11 cellular contexts compared by ENCODE assay signal in the genomic region with DNA sequence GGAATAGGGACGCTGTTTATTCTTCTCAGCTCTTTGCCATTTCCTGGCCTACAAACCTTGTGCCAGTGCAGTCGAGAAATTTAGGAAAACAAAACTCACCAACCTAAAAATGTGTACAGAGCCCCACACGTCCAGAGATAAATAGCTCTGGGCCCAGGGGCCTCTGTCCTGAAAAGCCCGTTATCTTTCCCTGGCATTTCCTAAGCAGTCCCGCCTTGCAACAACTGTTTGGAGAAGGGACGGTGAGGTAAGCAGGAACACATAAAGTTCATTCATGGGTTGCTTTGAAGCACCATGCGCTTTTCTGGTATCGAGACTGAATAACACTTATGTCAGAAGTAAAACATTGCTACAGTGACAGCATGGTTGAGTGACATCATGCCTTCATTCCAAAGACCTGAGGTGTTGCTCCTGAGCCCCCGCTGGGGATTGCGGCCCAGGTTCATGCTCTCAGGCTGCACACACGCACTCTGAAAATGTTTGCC.
DNase-seq lines count a peak whose midpoint lies in the region; ATAC-seq, FAIRE-seq and TF ChIP-seq lines count a peak whose summit lies in the region.
"Had no signal": no experiment of that assay in that cellular context is flagged by ENCODE, and none has a peak within 500 bp of the region (broad histone marks: within the 10 kb centered on the region; RNA-seq: fewer than 3 reads in every experiment).

No MANE protein-coding gene starts in this region.

- H3K9ac ChIP-seq in IMR-90 (ENCODE audit: low read depth, low read length), result no peak overlapping the region
- no peak overlapping the region for H3K9ac ChIP-seq in PC-3 (ENCODE audit: low read length)

- H3K4me1 ChIP-seq in IMR-90 (ENCODE audit: control insufficient read depth, insufficient read depth, low read length), result peaks cover 6% of the 10 kb centered on the region
- peaks cover 0 to 5% of the 10 kb centered on the region in 2 donors for H3K4me1 ChIP-seq in left lung
- no peaks in the 10 kb centered on the region for H3K4me1 ChIP-seq in thyroid gland
- H3K4me1 ChIP-seq in PC-3 (ENCODE audit: insufficient read depth, low read length), result no peaks in the 10 kb centered on the region

- H2BK5ac ChIP-seq in IMR-90 (ENCODE audit: low read depth, low read length, poor library complexity, severe bottlenecking), result no peak overlapping the region

- H3K23ac ChIP-seq in IMR-90 (ENCODE audit: low read depth, low read length), result no peak overlapping the region

- H3K56ac ChIP-seq in IMR-90 (ENCODE audit: extremely low read depth, insufficient read depth, low read length), result no peak overlapping the region

- POLR2A ChIA-PET in IMR-90 (lab: Charles Lee; ENCODE audit: unreplicated experiment) (no interaction called here), PC-3 (lab: Charles Lee; ENCODE audit: unreplicated experiment) (no interaction called here)

- CTCF ChIA-PET in IMR-90 (lab: Yijun Ruan, JAX), result no interaction called here
- CTCF ChIA-PET in PC-3 (lab: Charles Lee), result no interaction called here

- no peak for FAIRE-seq in GM12891 (lab: Jason Lieb, UNC)
- FAIRE-seq: islet of Langerhans had no signal

- no CpG with 5 or more reads among the region's 11 CpGs for WGBS in IMR-90 (ENCODE audit: extremely low coverage in 2 of 2, insufficient read length in 1 of 2), 2 experiments
- 44 to 50% methylated on average over 11 of the region's 11 CpGs for WGBS in thyroid gland, 2 donors

- no peak overlapping the region for H3K4me3 ChIP-seq in IMR-90 (ENCODE audit: insufficient read depth, low read depth, low read length)
- no peak overlapping the region for H3K4me3 ChIP-seq in epithelial cell of esophagus (ENCODE audit: low read length)
- no peak overlapping the region for H3K4me3 ChIP-seq in left lung
- H3K4me3 ChIP-seq in thyroid gland (replicated peaks in 1 of 3), result no peak overlapping the region
- H3K4me3 ChIP-seq in PC-3 (ENCODE audit: low read length), result no peak overlapping the region

- in situ Hi-C loops in IMR-90 (cut with MboI; ENCODE audit: low sequenced_read_pairs), result no loop called here

- H3K9me1 ChIP-seq in IMR-90 (ENCODE audit: insufficient read depth, low read length), result no peaks in the 10 kb centered on the region

- no peak overlapping the region for H2AK5ac ChIP-seq in IMR-90 (ENCODE audit: low read depth, low read length)

- H3K4me2 ChIP-seq in IMR-90 (ENCODE audit: low read depth, low read length) (peak overlapping the region; percentile 25; the same call in 1 of the 2 replicates), PC-3 (ENCODE audit: low read length) (no peak overlapping the region)

- H2BK120ac ChIP-seq in IMR-90 (ENCODE audit: low read depth, low read length), result no peak overlapping the region

- TF ChIP-seq POLR2A in IMR-90 (IDR thresholded peaks at IDR 0.05; ENCODE audit: low read depth, low read length) (no peak), thyroid gland (IDR thresholded peaks at IDR 0.05) (no peak), GM12891 (IDR thresholded peaks at IDR 0.05; ENCODE audit: low read depth, low read length) (no peak)

- H2AFZ ChIP-seq in IMR-90 (replicated peaks; ENCODE audit: low read length, poor library complexity) (no peak overlapping the region), PC-3 (ENCODE audit: low read length) (no peak overlapping the region)

- H3K14ac ChIP-seq in IMR-90 (replicated peaks; ENCODE audit: low read depth, low read length), result no peak overlapping the region

- H3K9me3 ChIP-seq in IMR-90 (ENCODE audit: control insufficient read depth, insufficient read depth, low read length), result no peaks in the 10 kb centered on the region; the same call in 1 of the 2 replicates
- peaks cover 0 to 5% of the 10 kb centered on the region in 2 donors for H3K9me3 ChIP-seq in left lung
- H3K9me3 ChIP-seq in thyroid gland, result no peaks in the 10 kb centered on the region
- peaks cover 7% of the 10 kb centered on the region; the same call in 1 of the 2 replicates for H3K9me3 ChIP-seq in PC-3 (ENCODE audit: low read length)

- DNase-seq in IMR-90 (peak; percentile 90), epithelial cell of esophagus (ENCODE audit: low read depth) (peak; percentile 32), left lung (no peak), thyroid gland (no peak), GM12891 (ENCODE audit: insufficient read length, low spot score) (no peak), PC-3 (no peak)
- no peak for DNase-seq in NK-92 treated with Interleukin-12 subunit alpha and Interleukin-12 subunit beta, amount 100 ng/mL, for 24 hours (lab: John Stamatoyannopoulos, UW)
- DNase-seq: NCI-H226, posterior cingulate gyrus had no signal

- intact Hi-C loops in IMR-90 (cut with micrococcal nuclease), result no loop called here
- intact Hi-C loops in left lung (cut with DNase I), result no loop called here
- intact Hi-C loops in thyroid gland (cut with DNase I), result no loop called here
- intact Hi-C loops in PC-3 (cut with micrococcal nuclease), result no loop called here

- ATAC-seq in IMR-90 (ENCODE audit: low read depth), result peak; percentile 59
- peak; percentile 72 for ATAC-seq in left lung
- ATAC-seq in PC-3, result no peak
- ATAC-seq in HG02642 (IDR thresholded peaks at IDR 0.05; ENCODE audit: poor library complexity, unreplicated experiment), result no peak

- no peak overlapping the region for H2AK9ac ChIP-seq in IMR-90 (replicated peaks; ENCODE audit: low read depth, low read length, poor library complexity)

- H2BK20ac ChIP-seq in IMR-90 (ENCODE audit: low read depth, low read length), result no peak overlapping the region

- no peaks in the 10 kb centered on the region for H3F3A ChIP-seq in PC-3 (ENCODE audit: low read length, unreplicated experiment)

- no peaks in the 10 kb centered on the region for H4K20me1 ChIP-seq in IMR-90 (ENCODE audit: insufficient read depth, low read length)
- no peaks in the 10 kb centered on the region for H4K20me1 ChIP-seq in PC-3 (ENCODE audit: low read length)

- H4K91ac ChIP-seq in IMR-90 (ENCODE audit: insufficient read depth, low read depth, low read length), result no peak overlapping the region; the same call in 1 of the 2 replicates

- H3K27ac ChIP-seq in IMR-90 (ENCODE audit: insufficient read depth, low read length) (0 out of 2 replicates have a peak overlapping the region, but pooled peaks have one; percentile 24), left lung (peak overlapping the region in 1 of 2 donors; percentile 57), thyroid gland (peak overlapping the region in 2 of 3 donors; percentile 5 to 33), PC-3 (ENCODE audit: low read length) (no peak overlapping the region)

- no peaks in the 10 kb centered on the region for H3K79me1 ChIP-seq in IMR-90 (ENCODE audit: low read depth in 1 of 2, low read length in 2 of 2)

- BruUV-seq in IMR-90 (replicated peaks; lab: Mats Ljungman, UMichigan) (no TSS peak), PC-3 (replicated peaks; lab: Mats Ljungman, UMichigan) (no TSS peak)

- dilution Hi-C loops in IMR-90 (cut with HindIII; ENCODE audit: low sequenced_read_pairs, unreplicated experiment), result no loop called here

- H3K79me2 ChIP-seq in PC-3 (ENCODE audit: low read length), result no peaks in the 10 kb centered on the region

- no peak overlapping the region for H3K4ac ChIP-seq in IMR-90 (ENCODE audit: low read depth, low read length)

- H3K18ac ChIP-seq in IMR-90 (ENCODE audit: low read depth, low read length), result no peak overlapping the region

- H4K8ac ChIP-seq in IMR-90 (ENCODE audit: low read depth in 2 of 2, low read length in 2 of 2), result peak overlapping the region; percentile 6 to 16; a peak in 2 of 4 replicates

- 0 out of 2 replicates have a peak, but pooled peaks cover 2% of the 10 kb centered on the region for H3K27me3 ChIP-seq in IMR-90 (ENCODE audit: control insufficient read depth, insufficient read depth, low read length)
- no peaks in the 10 kb centered on the region for H3K27me3 ChIP-seq in left lung
- no peaks in the 10 kb centered on the region for H3K27me3 ChIP-seq in thyroid gland
- peaks cover 45% of the 10 kb centered on the region for H3K27me3 ChIP-seq in PC-3 (ENCODE audit: low read length)

- H2BK15ac ChIP-seq in IMR-90 (ENCODE audit: low read depth, low read length), result no peak overlapping the region

- TF ChIP-seq CTCF in IMR-90 (conservative IDR thresholded peaks at IDR 0.05; ENCODE audit: low read depth, low read length) (no peak), epithelial cell of esophagus (IDR thresholded peaks at IDR 0.05; ENCODE audit: insufficient read depth, low read depth, low read length, missing control alignments) (no peak), left lung (IDR thresholded peaks at IDR 0.05) (no peak), thyroid gland (IDR thresholded peaks at IDR 0.05) (no peak), PC-3 (conservative IDR thresholded peaks at IDR 0.05; ENCODE audit: low read depth, low read length) (no peak)

- no peak overlapping the region for H4K5ac ChIP-seq in IMR-90 (ENCODE audit: low read depth, low read length)

- H3K36me3 ChIP-seq in IMR-90 (ENCODE audit: control insufficient read depth, insufficient read depth, low read length), result no peaks in the 10 kb centered on the region
- no peaks in the 10 kb centered on the region for H3K36me3 ChIP-seq in left lung
- H3K36me3 ChIP-seq in thyroid gland, result no peaks in the 10 kb centered on the region
- H3K36me3 ChIP-seq in PC-3 (ENCODE audit: low read depth, low read length), result no peaks in the 10 kb centered on the region

- H3K9me2 ChIP-seq in PC-3 (replicated peaks; ENCODE audit: low read length), result no peaks in the 10 kb centered on the region

- TF ChIP-seq RAD21 in IMR-90 (IDR thresholded peaks at IDR 0.05; ENCODE audit: low read length), result no peak

TF ChIP-seq in IMR-90, 13 proteins besides CTCF, POLR2A, EP300 and RAD21 (continues in another document):
- TF ChIP-seq MXI1 (IDR thresholded peaks at IDR 0.05; ENCODE audit: borderline replicate concordance, low read depth, low read length) (peak; percentile 70; the same call in 1 of the 2 replicates), CEBPB (IDR thresholded peaks at IDR 0.05; ENCODE audit: low read depth, low read length) (peak; percentile 56; the same call in 1 of the 2 replicates), FOS (IDR thresholded peaks at IDR 0.05; ENCODE audit: low read depth, low read length) (0 out of 2 replicates have a peak, but pooled peaks have one; percentile 3), BHLHE40 (IDR thresholded peaks at IDR 0.05; ENCODE audit: low read depth, low read length) (no peak), CHD1 (IDR thresholded peaks at IDR 0.05; ENCODE audit: low read depth, low read length) (no peak), SMC3 (IDR thresholded peaks at IDR 0.05; ENCODE audit: low read depth, low read length) (no peak)

TF ChIP-seq in GM12891, 5 proteins besides CTCF, POLR2A, EP300 and RAD21:
- TF ChIP-seq POLR2AphosphoS5 (IDR thresholded peaks at IDR 0.05; ENCODE audit: low read depth, low read length) (no peak), PAX5 (IDR thresholded peaks at IDR 0.05; ENCODE audit: insufficient read depth, low read length, severe bottlenecking) (no peak), POU2F2 (IDR thresholded peaks at IDR 0.05; ENCODE audit: low read depth, low read length) (no peak), TAF1 (IDR thresholded peaks at IDR 0.05; ENCODE audit: low read depth, low read length) (no peak), SPI1 (IDR thresholded peaks at IDR 0.05; ENCODE audit: low read depth, low read length) (no peak)

Comparison
In these comparisons a context has a peak if more than half of its experiments do, and no peak if none do; other contexts are left out.
1. ATAC-seq: peak in IMR-90 (single experiment) and left lung (single experiment); none in PC-3 (single experiment) and HG02642 (single experiment).
2. DNase-seq: peak in IMR-90 (single experiment) and epithelial cell of esophagus (single experiment); none in left lung (0 of 2), thyroid gland (0 of 2), GM12891 (single experiment), NK-92 treated with Interleukin-12 subunit alpha and Interleukin-12 subunit beta, amount 100 ng/mL, for 24 hours (single experiment) and PC-3 (single experiment).